Comparison of ENCODE assay signal across 8 cellular contexts in genomic region chr7:144437370-144438191, GRCh38. TPM values are rescaled to one million over a fixed set of nuclear protein-coding genes. Genes with fewer than 3 reads are reported as not detected.
A peak's percentile ranks its signal among the peaks of the same experiment; 100 is the strongest.
DNase-seq lines count a peak whose midpoint lies in the region; ATAC-seq and TF ChIP-seq lines count a peak whose summit lies in the region.

No MANE protein-coding gene starts in this region.

- ATAC-seq in HG02588 (IDR thresholded peaks at IDR 0.05; ENCODE audit: unreplicated experiment), result peak; percentile 71
- ATAC-seq in activated T-helper 17 cell treated with anti-CD3 and anti-CD28 coated beads, Interleukin-2, amount 50 U/mL, for 72 hours (replicated peaks), result no peak

- DNase-seq in A172 (ENCODE audit: low spot score), result peak; percentile 40
- DNase-seq in GM06990 (ENCODE audit: extremely low read depth, insufficient read length), result peak; percentile 26
- DNase-seq in NCI-H1694 (lab: John Stamatoyannopoulos, UW), result peak; percentile 79
- DNase-seq in activated CD4-positive, alpha-beta T cell treated with anti-CD3 and anti-CD28 coated beads for 48 hours, result peak; percentile 74
- DNase-seq in erythroblast (lab: John Stamatoyannopoulos, UW), result peak; percentile 36 to 63

- TF ChIP-seq CTCF in GM06990 (IDR thresholded peaks at IDR 0.05; ENCODE audit: insufficient read depth, low read length, poor library complexity, severe bottlenecking) (peak; percentile 48), nephron (IDR thresholded peaks at IDR 0.05; ENCODE audit: unreplicated experiment in 3 of 3) (peak; percentile 56 to 67 (median 61))

- H3K36me3 Mint-ChIP-seq in nephron (ENCODE audit: low read depth), result no peaks in the 10 kb centered on the region
- H3K36me3 Mint-ChIP-seq in activated T-helper 17 cell treated with anti-CD3 and anti-CD28 coated beads, Interleukin-2, amount 50 U/mL, for 72 hours (ENCODE audit: low read depth), result no peaks in the 10 kb centered on the region

- H3K4me3 Mint-ChIP-seq in nephron, result no peak overlapping the region
- no peak overlapping the region for H3K4me3 Mint-ChIP-seq in activated T-helper 17 cell treated with anti-CD3 and anti-CD28 coated beads, Interleukin-2, amount 50 U/mL, for 72 hours

- H3K27ac Mint-ChIP-seq in nephron, result no peak overlapping the region
- no peak overlapping the region for H3K27ac Mint-ChIP-seq in activated T-helper 17 cell treated with anti-CD3 and anti-CD28 coated beads, Interleukin-2, amount 50 U/mL, for 72 hours

- H3K36me3 ChIP-seq in GM06990 (ENCODE audit: control insufficient read depth, insufficient read depth, low read length), result no peaks in the 10 kb centered on the region

- no peaks in the 10 kb centered on the region for H3K9me3 Mint-ChIP-seq in nephron
- H3K9me3 Mint-ChIP-seq in activated T-helper 17 cell treated with anti-CD3 and anti-CD28 coated beads, Interleukin-2, amount 50 U/mL, for 72 hours, result no peaks in the 10 kb centered on the region

- no peak for TF ChIP-seq POLR2A in erythroblast (IDR thresholded peaks at IDR 0.05; ENCODE audit: low read length)

- 0 out of 2 replicates have a peak, but pooled peaks cover 2% of the 10 kb centered on the region for H3K27me3 ChIP-seq in GM06990 (replicated peaks; ENCODE audit: control insufficient read depth, insufficient read depth, low read length)

- no peak overlapping the region for H3K4me3 ChIP-seq in GM06990 (replicated peaks; ENCODE audit: low read depth, low read length)

- no peaks in the 10 kb centered on the region for H3K4me1 Mint-ChIP-seq in nephron
- H3K4me1 Mint-ChIP-seq in activated T-helper 17 cell treated with anti-CD3 and anti-CD28 coated beads, Interleukin-2, amount 50 U/mL, for 72 hours, result no peaks in the 10 kb centered on the region

- peaks cover 5% of the 10 kb centered on the region for H3K27me3 Mint-ChIP-seq in nephron (ENCODE audit: low read depth)
- no peaks in the 10 kb centered on the region for H3K27me3 Mint-ChIP-seq in activated T-helper 17 cell treated with anti-CD3 and anti-CD28 coated beads, Interleukin-2, amount 50 U/mL, for 72 hours

RNA-seq across cellular contexts. Expression of gene NOBOX, which starts 34.1 kb away (rescaled TPM):
- total RNA-seq in A172 (2014; rRNA removed; shearing (Covaris generic)), result not detected in 2 replicates
- total RNA-seq in activated T-helper 17 cell treated with anti-CD3 and anti-CD28 coated beads, Interleukin-2, amount 50 U/mL, for 72 hours, result not detected

Comparison
In these comparisons a context has a peak if more than half of its experiments do, and no peak if none do; other contexts are left out.
1. DNase-seq: peak in every context shown above with its lines; median percentile 79 in NCI-H1694; 74 in activated CD4-positive, alpha-beta T cell treated with anti-CD3 and anti-CD28 coated beads for 48 hours; 50 in erythroblast; 40 in A172; 26 in GM06990.